ENCODE assay signal across 1 cellular context in genomic region chr21:45388011-45388521, GRCh38.
A peak's percentile ranks its signal among the peaks of the same experiment; 100 is the strongest.
TF ChIP-seq lines count a peak whose summit lies in the region.

No MANE protein-coding gene starts in this region.

TF ChIP-seq in K562, 482 proteins besides CTCF, POLR2A, EP300 and RAD21:
- TF ChIP-seq ZFX (CRISPR knock-in tag; IDR thresholded peaks at IDR 0.05) (0 out of 2 replicates have a peak, but pooled peaks have one; percentile 22), CHD1 (IDR thresholded peaks at IDR 0.05; ENCODE audit: low read length) (no peak)
TF ChIP-seq in K562: peak in this region for 1.
